Comparison of ENCODE assay signal across 14 cellular contexts in the genomic region with DNA sequence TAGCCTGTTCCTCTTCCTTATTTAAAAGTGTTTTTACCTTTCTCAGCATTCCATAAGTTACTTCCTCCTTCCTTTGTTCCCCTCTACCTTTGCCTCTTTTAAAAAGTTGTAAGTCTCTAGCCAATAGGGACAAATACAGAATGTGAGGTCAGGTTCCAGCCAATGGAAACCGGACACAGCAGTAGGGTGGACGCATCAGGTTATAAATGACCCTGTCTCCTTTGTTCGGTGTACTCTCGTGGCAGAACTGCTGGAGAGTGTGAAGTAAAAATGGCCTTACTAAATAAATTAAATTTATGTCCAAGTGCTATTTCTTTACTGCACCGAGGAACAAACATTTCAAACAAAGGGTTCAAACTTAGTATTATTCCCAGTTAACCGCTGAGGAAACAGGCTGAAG. TPM values are rescaled to one million over a fixed set of nuclear protein-coding genes. Genes with fewer than 3 reads are reported as not detected.
DNase-seq lines count a peak whose midpoint lies in the region; ATAC-seq, FAIRE-seq and TF ChIP-seq lines count a peak whose summit lies in the region.
"Not testable (repeated sequence)": the region's sequence is repeated elsewhere in the genome, so short reads cannot be mapped to it uniquely, and the experiment has no call there.
"Had no signal": no experiment of that assay in that cellular context is flagged by ENCODE, and none has a peak within 500 bp of the region (broad histone marks: within the 10 kb centered on the region; RNA-seq: fewer than 3 reads in every experiment).

No MANE protein-coding gene starts in this region.

- BruUV-seq in K562 (replicated peaks; lab: Mats Ljungman, UMichigan) = not testable (repeated sequence)

- H3K36me3 ChIP-seq in GM23338 (ENCODE audit: insufficient read depth); K562 (ENCODE audit: control insufficient read depth, insufficient read depth, low read length); heart left ventricle; keratinocyte (ENCODE audit: control insufficient read depth in 2 of 2, extremely low read depth in 1 of 2, insufficient read depth in 2 of 2, low read length in 2 of 2); neuronal stem cell (replicated peaks in 1 of 2; ENCODE audit: control insufficient read depth in 2 of 2, insufficient read depth in 2 of 2, low read length in 2 of 2); skeletal muscle tissue (ENCODE audit: control insufficient read depth in 3 of 3, insufficient read depth in 3 of 3, low read length in 3 of 3): not testable (repeated sequence)

- H3K27me3 Mint-ChIP-seq in GM23338 (ENCODE audit: insufficient read depth, low read depth, poor library complexity) = peaks cover 11% of the 10 kb centered on the region

- not testable (repeated sequence) for H3K9me3 Mint-ChIP-seq in GM23338

- TF ChIP-seq RAD21 in K562 (CRISPR knock-in tag; conservative IDR thresholded peaks at IDR 0.05 in 1 of 2, IDR thresholded peaks at IDR 0.05 in 1 of 2) = not testable (repeated sequence)

- H2AFZ ChIP-seq in GM23338 = peak overlapping the region; percentile 24; the same call in 1 of the 2 replicates
- peak overlapping the region; percentile 93 for H2AFZ ChIP-seq in K562 (ENCODE audit: low read depth, low read length)
- peak overlapping the region; percentile 4 for H2AFZ ChIP-seq in keratinocyte (ENCODE audit: control insufficient read depth, low read length)
- peak overlapping the region; percentile 87 for H2AFZ ChIP-seq in neuronal stem cell (ENCODE audit: low read length)

- H3K23ac ChIP-seq in neuronal stem cell (ENCODE audit: low read depth, low read length, poor library complexity) = not testable (repeated sequence)

- not testable (repeated sequence) for H4K20me1 ChIP-seq in GM23338 (replicated peaks; ENCODE audit: insufficient read depth); K562 (replicated peaks; ENCODE audit: control insufficient read depth, insufficient read depth, low read length); keratinocyte (ENCODE audit: control insufficient read depth, extremely low read depth, insufficient read depth, low read length)

- not testable (repeated sequence) for H4K8ac ChIP-seq in neuronal stem cell (ENCODE audit: low read depth, low read length)

- not testable (repeated sequence) for H3K27ac Mint-ChIP-seq in GM23338

- H3K27ac ChIP-seq in GM23338 (ENCODE audit: low read depth); keratinocyte (ENCODE audit: control insufficient read depth, insufficient read depth, low read length); neuronal stem cell (replicated peaks; ENCODE audit: low read length): not testable (repeated sequence)
- H3K27ac ChIP-seq in K562 (ENCODE audit: extremely low read depth, low read depth, low read length) (peak overlapping the region; percentile 7; the same call in 1 of the 3 replicates), heart left ventricle (peak overlapping the region; percentile 61 to 99 (median 88)), skeletal muscle tissue (ENCODE audit: low read depth, low read length) (peak overlapping the region; percentile 76)

- H3F3A ChIP-seq in GM23338 (replicated peaks; ENCODE audit: low read depth) = not testable (repeated sequence)

- H3K4me1 ChIP-seq in GM23338 (ENCODE audit: insufficient read depth) (peaks cover 27% of the 10 kb centered on the region), K562 (replicated peaks in 1 of 2; ENCODE audit: control insufficient read depth in 2 of 2, insufficient read depth in 2 of 2, low read length in 2 of 2) (peaks cover 20 to 45% of the 10 kb centered on the region in 2 experiments), heart left ventricle (peaks cover 0 to 24% (median 14%) of the 10 kb centered on the region in 12 donors), keratinocyte (ENCODE audit: control insufficient read depth, extremely low read depth, insufficient read depth, low read length) (peaks cover 36% of the 10 kb centered on the region), neuronal stem cell (ENCODE audit: control insufficient read depth in 2 of 2, insufficient read depth in 1 of 2, low read depth in 1 of 2, low read length in 2 of 2) (peaks cover 15 to 18% of the 10 kb centered on the region in 2 donors), skeletal muscle tissue (ENCODE audit: control insufficient read depth in 3 of 3, insufficient read depth in 3 of 3, low read length in 3 of 3) (peaks cover 12 to 20% (median 15%) of the 10 kb centered on the region in 3 donors)

- H3K4me3 Mint-ChIP-seq in GM23338 = not testable (repeated sequence)

- not testable (repeated sequence) for H3K4me3 ChIP-seq in GM23338; K562; epithelial cell of esophagus (ENCODE audit: low read length); keratinocyte (ENCODE audit: control insufficient read depth in 2 of 3, extremely low read depth in 1 of 3, insufficient read depth in 2 of 3, low read depth in 1 of 3, low read length in 3 of 3); neuronal stem cell (ENCODE audit: low read length in 2 of 2)
- H3K4me3 ChIP-seq in heart left ventricle = peak overlapping the region in 5 of 12 donors; percentile 25 to 42 (median 34)
- peak overlapping the region in 1 of 3 donors; percentile 58 for H3K4me3 ChIP-seq in skeletal muscle tissue (ENCODE audit: low read length in 3 of 3)

- FAIRE-seq in K562 (lab: Jason Lieb, UNC); keratinocyte (lab: Jason Lieb, UNC): not testable (repeated sequence)

- not testable (repeated sequence) for H2BK12ac ChIP-seq in neuronal stem cell (ENCODE audit: low read length)

- not testable (repeated sequence) for H3K18ac ChIP-seq in neuronal stem cell (ENCODE audit: low read length)

- not testable (repeated sequence) for H3K4ac ChIP-seq in neuronal stem cell (ENCODE audit: low read length)

- H3K4me2 ChIP-seq in GM23338 = peak overlapping the region; percentile 49; the same call in 1 of the 2 replicates
- H3K4me2 ChIP-seq in K562 (ENCODE audit: insufficient read depth, low read length) = peak overlapping the region; percentile 50; the same call in 1 of the 2 replicates
- peak overlapping the region; percentile 4 for H3K4me2 ChIP-seq in keratinocyte (ENCODE audit: control insufficient read depth, extremely low read depth, insufficient read depth, low read depth, low read length)
- H3K4me2 ChIP-seq in neuronal stem cell (ENCODE audit: insufficient read depth, low read length, poor library complexity, severe bottlenecking) = not testable (repeated sequence)

- not testable (repeated sequence) for H3K9me3 ChIP-seq in K562 (replicated peaks; ENCODE audit: control insufficient read depth, insufficient read depth, low read depth, low read length); heart left ventricle; keratinocyte (ENCODE audit: control insufficient read depth, low read depth, low read length); neuronal stem cell (replicated peaks in 1 of 2; ENCODE audit: control insufficient read depth in 2 of 2, insufficient read depth in 1 of 2, low read depth in 1 of 2, low read length in 2 of 2); skeletal muscle tissue (ENCODE audit: control insufficient read depth in 3 of 3, low read length in 3 of 3)

- H2AK5ac ChIP-seq in neuronal stem cell (ENCODE audit: low read depth, low read length) = peak overlapping the region; percentile 21

- in situ Hi-C loops in K562 (cut with MboI) = not testable (repeated sequence)

- TF ChIP-seq EP300 in K562 (IDR thresholded peaks at IDR 0.05; ENCODE audit: low read length) = not testable (repeated sequence)

- H3K9ac ChIP-seq in K562 (ENCODE audit: insufficient read depth in 1 of 2, low read depth in 2 of 2, low read length in 2 of 2) (0 out of 4 replicates have a peak overlapping the region, but pooled peaks of 1 of the 2 experiments have one; percentile 41), skeletal muscle tissue (ENCODE audit: low read depth in 1 of 3, low read length in 3 of 3) (peak overlapping the region in 1 of 3 donors; percentile 69)
- H3K9ac ChIP-seq in keratinocyte (ENCODE audit: control insufficient read depth, extremely low read depth, insufficient read depth, low read length); neuronal stem cell (ENCODE audit: low read depth, low read length, poor library complexity): not testable (repeated sequence)

- H2BK15ac ChIP-seq in neuronal stem cell (ENCODE audit: low read length) = not testable (repeated sequence)

- ATAC-seq in GM23338 = not testable (repeated sequence)
- 0 out of 3 replicates have a peak, but pooled peaks have one; percentile 21 for ATAC-seq in K562
- ATAC-seq in heart left ventricle = peak in 3 of 4 donors; percentile 40 to 52 (median 48)

- H3K79me1 ChIP-seq in neuronal stem cell (ENCODE audit: low read depth, low read length) = not testable (repeated sequence)

- H3K14ac ChIP-seq in neuronal stem cell (ENCODE audit: low read length) = not testable (repeated sequence)

- whole genome bisulfite sequencing in K562 (ENCODE audit: insufficient coverage, low coverage, missing lambda C conversion rate) = 25% methylated on average over 6 of the region's 6 CpGs
- WGBS in heart left ventricle, 4 donors = 27 to 43% (median 33%) methylated on average over 6 of the region's 6 CpGs
- no CpG with 5 or more reads among the region's 6 CpGs for WGBS in neuronal stem cell (ENCODE audit: extremely low coverage in 2 of 2, insufficient read length in 2 of 2, insufficient replicate concordance in 1 of 2), 2 donors

- TF ChIP-seq CTCF in GM23338 (conservative IDR thresholded peaks at IDR 0.05; ENCODE audit: low read depth in 2 of 2); K562 (IDR thresholded peaks at IDR 0.05 in 2 of 3, conservative IDR thresholded peaks at IDR 0.05 in 1 of 3; ENCODE audit: insufficient read depth in 2 of 3, low read depth in 1 of 3, low read length in 3 of 3); epithelial cell of esophagus (IDR thresholded peaks at IDR 0.05; ENCODE audit: insufficient read depth, low read depth, low read length, missing control alignments); heart left ventricle (IDR thresholded peaks at IDR 0.05); keratinocyte (optimal IDR thresholded peaks at IDR 0.05 in 1 of 3, IDR thresholded peaks at IDR 0.05 in 1 of 3, conservative IDR thresholded peaks at IDR 0.05 in 1 of 3; ENCODE audit: extremely low read depth in 1 of 3, insufficient read depth in 2 of 3, low read length in 3 of 3): not testable (repeated sequence)

- CTCF ChIA-PET in K562 (lab: Yijun Ruan, JAX; ENCODE audit: low intra/inter-chr PET ratio) = interaction anchor here (0.6 to 1.4 kb wide), 2 partner anchors 11 to 58 kb away, joined by 3 to 5 read pairs; no protein-coding TSS in a partner anchor

- H3K79me2 ChIP-seq in GM23338 (replicated peaks; ENCODE audit: insufficient read depth); K562 (ENCODE audit: control insufficient read depth, insufficient read depth, low read length); keratinocyte (ENCODE audit: control insufficient read depth, insufficient read depth, low read length): not testable (repeated sequence)

- H3K27me3 ChIP-seq in GM23338 (ENCODE audit: insufficient read depth); K562 (ENCODE audit: control insufficient read depth in 2 of 2, insufficient read depth in 2 of 2, low read length in 2 of 2); keratinocyte (ENCODE audit: control insufficient read depth, extremely low read depth, insufficient read depth, low read length); neuronal stem cell (ENCODE audit: control insufficient read depth in 3 of 3, insufficient read depth in 3 of 3, low read depth in 1 of 3, low read length in 3 of 3); skeletal muscle tissue (ENCODE audit: control insufficient read depth in 3 of 3, insufficient read depth in 3 of 3, low read length in 3 of 3): not testable (repeated sequence)
- peaks cover 0 to 13% (median 0%) of the 10 kb centered on the region in 9 donors for H3K27me3 ChIP-seq in heart left ventricle

- H3K9me1 ChIP-seq in K562 (ENCODE audit: control insufficient read depth, insufficient read depth, low read length); keratinocyte (ENCODE audit: control insufficient read depth, extremely low read depth, insufficient read depth, low read length): not testable (repeated sequence)

- dilution Hi-C loops in keratinocyte (cut with MboI; ENCODE audit: extremely low pct_ligation_motif_present, low sequenced_read_pairs) = not testable (repeated sequence)

- peaks cover 28% of the 10 kb centered on the region for H3K4me1 Mint-ChIP-seq in GM23338

- intact Hi-C loops in K562 (cut with micrococcal nuclease) = not testable (repeated sequence)
- intact Hi-C loops in heart left ventricle (cut with DNase I) = loop anchor here in 4 of 10 donors (5.0 kb wide), 2 partner anchors 36 to 56 kb away; no protein-coding TSS in a partner anchor

- H4K91ac ChIP-seq in neuronal stem cell (ENCODE audit: low read depth, low read length, poor library complexity) = not testable (repeated sequence)

- not testable (repeated sequence) for TF ChIP-seq POLR2A in K562 (conservative IDR thresholded peaks at IDR 0.05)
- peak in 1 of 2 donors; percentile 60 for TF ChIP-seq POLR2A in heart left ventricle (IDR thresholded peaks at IDR 0.05)

- not testable (repeated sequence) for DNase-seq in GM23338 (ENCODE audit: low spot score); heart left ventricle; keratinocyte (ENCODE audit: low read depth, low spot score); neuronal stem cell (ENCODE audit: low spot score)
- DNase-seq in K562 (ENCODE audit: extremely low read depth in 1 of 4, low spot score in 3 of 4) (peak in 1 of 4 experiments; percentile 53), epithelial cell of esophagus (ENCODE audit: low read depth) (peak; percentile 24)

- H2BK120ac ChIP-seq in neuronal stem cell (ENCODE audit: low read depth, low read length) = not testable (repeated sequence)

- H3K36me3 Mint-ChIP-seq in GM23338 (ENCODE audit: low read depth) = not testable (repeated sequence)

- H3K9me2 ChIP-seq in GM23338 (ENCODE audit: insufficient read depth) = not testable (repeated sequence)

- POLR2A ChIA-PET in K562 (lab: Yijun Ruan, JAX) = not testable (repeated sequence)

- H2BK5ac ChIP-seq in neuronal stem cell (ENCODE audit: low read length) = not testable (repeated sequence)

RNA-seq across cellular contexts. Expression of a gene that starts 18.1 kb away (rescaled TPM):
- 3.0 and 4.3 TPM in 2 replicates for total RNA-seq in GM23338 (2014; rRNA removed; shearing (Covaris generic))
- polyA plus RNA-seq in GM23338 (2016; fragmentation: Nextera tagmentation; extraction: Ambion mirVana) = 1.2 and 1.6 TPM in 2 replicates
- total RNA-seq in K562 (2011; cell fraction: chromatin; rRNA removed; ENCODE audit: low replicate concordance) = 13.8 and 29.1 TPM in 2 replicates
- total RNA-seq in K562 (2011; cell fraction: nucleolus; rRNA removed) = 6.7 and 10.4 TPM in 2 replicates
- 15.9 and 18.4 TPM in 2 replicates for total RNA-seq in K562 (2011; cell fraction: nucleoplasm; rRNA removed)
- total RNA-seq in K562 (2014; rRNA removed) = 12.8 and 13.7 TPM in 2 replicates
- 30.2 and 36.1 TPM in 2 replicates for total RNA-seq in K562 (2014; rRNA removed; fragmentation: Illumina TruSeq; extraction: Trizol)
- 21.6 and 23.3 TPM in 2 replicates for total RNA-seq in K562 (2015; rRNA removed; fragmentation: Illumina TruSeq; extraction: Trizol)
- 26.3 TPM in 2 replicates for total RNA-seq in K562 (2021)
- polyA plus RNA-seq in K562 (2011; rRNA removed) = 23.8 and 24.5 TPM in 2 replicates
- 3.7 and 9.8 TPM in 2 replicates for polyA plus RNA-seq in K562 (2011; cell fraction: cytosol; rRNA removed)
- 7.5 and 9.5 TPM in 2 replicates for polyA plus RNA-seq in K562 (2011; cell fraction: nucleus; rRNA removed)
- 13.0 and 15.6 TPM in 2 replicates for polyA plus RNA-seq in K562 (2012)
- polyA plus RNA-seq in K562 (2014; fragmentation: Illumina TruSeq; extraction: Trizol) = 19.8 and 20.0 TPM in 2 replicates
- polyA plus RNA-seq in K562 (2014; fragmentation: Nextera tagmentation; extraction: Ambion mirVana) = 10 to 100 TPM; 14.7 to 21.5 TPM
- polyA plus RNA-seq in K562 (2014; rRNA removed) = 13.6 and 13.9 TPM in 2 replicates
- 49.3 and 52.4 TPM in 2 replicates for polyA minus RNA-seq in K562 (2011; rRNA and poly(A)+ RNA removed)
- 17.2 and 17.6 TPM in 2 replicates for polyA minus RNA-seq in K562 (2011; cell fraction: cytosol; rRNA and poly(A)+ RNA removed)
- 4.3 and 10.4 TPM in 2 replicates for polyA minus RNA-seq in K562 (2011; cell fraction: nucleus; rRNA and poly(A)+ RNA removed)
- total RNA-seq in heart left ventricle = 1 to 10 TPM; 3.9 to 9.3 (median 6.0) TPM
- 1 to 10 TPM; 2.1 to 2.7 TPM for polyA plus RNA-seq in heart left ventricle
- polyA plus RNA-seq in keratinocyte = 1.1 to 2.8 TPM (median 1.6 TPM) in 3 replicates
- 0.67 TPM for polyA plus RNA-seq in keratinocyte (2011; ENCODE audit: low read depth)
- 0.84 and 1.6 TPM in 2 replicates for polyA plus RNA-seq in keratinocyte (2011; cell fraction: cytosol; rRNA removed)
- 1.3 and 2.1 TPM in 2 replicates for polyA plus RNA-seq in keratinocyte (2011; cell fraction: nucleus; rRNA removed)
- 1.8 and 2.7 TPM in 2 replicates for polyA plus RNA-seq in keratinocyte (2012; ENCODE audit: low replicate concordance)
- polyA minus RNA-seq in keratinocyte = 1.5 to 3.4 TPM (median 1.7 TPM) in 3 replicates
- 1.3 TPM for polyA minus RNA-seq in keratinocyte (2011; cell fraction: cytosol; rRNA and poly(A)+ RNA removed)
- polyA minus RNA-seq in keratinocyte (2011; cell fraction: nucleus; rRNA and poly(A)+ RNA removed) = 1.1 and 2.3 TPM in 2 replicates
- 4.3 TPM for polyA plus RNA-seq in neuronal stem cell (2013, experiment 1 of 2)
- polyA plus RNA-seq in neuronal stem cell (2013, experiment 2 of 2) = 4.8 TPM
- total RNA-seq in skeletal muscle tissue = 7.8 TPM

RNA-seq across cellular contexts. Expression of a gene that starts 26.1 kb away (rescaled TPM):
- 0.17 TPM in 1 of 2 replicates, not detected in the other for total RNA-seq in GM23338 (2014; rRNA removed; shearing (Covaris generic))
- polyA plus RNA-seq in GM23338 (2016; fragmentation: Nextera tagmentation; extraction: Ambion mirVana) = not detected in 2 replicates
- 0.74 and 0.77 TPM in 2 replicates for total RNA-seq in K562 (2011; cell fraction: chromatin; rRNA removed; ENCODE audit: low replicate concordance)
- 0.26 and 0.67 TPM in 2 replicates for total RNA-seq in K562 (2011; cell fraction: nucleolus; rRNA removed)
- 0.44 and 0.99 TPM in 2 replicates for total RNA-seq in K562 (2011; cell fraction: nucleoplasm; rRNA removed)
- 0.24 and 0.50 TPM in 2 replicates for total RNA-seq in K562 (2014; rRNA removed)
- 0.32 and 0.36 TPM in 2 replicates for total RNA-seq in K562 (2014; rRNA removed; fragmentation: Illumina TruSeq; extraction: Trizol)
- 0.19 and 0.22 TPM in 2 replicates for total RNA-seq in K562 (2015; rRNA removed; fragmentation: Illumina TruSeq; extraction: Trizol)
- total RNA-seq in K562 (2021) = 0.16 and 0.44 TPM in 2 replicates
- 0.42 and 0.57 TPM in 2 replicates for polyA plus RNA-seq in K562 (2011; rRNA removed)
- 0.31 and 0.43 TPM in 2 replicates for polyA plus RNA-seq in K562 (2011; cell fraction: cytosol; rRNA removed)
- polyA plus RNA-seq in K562 (2011; cell fraction: nucleus; rRNA removed) = 0.41 and 0.65 TPM in 2 replicates
- 0.38 and 0.60 TPM in 2 replicates for polyA plus RNA-seq in K562 (2012)
- polyA plus RNA-seq in K562 (2014; fragmentation: Illumina TruSeq; extraction: Trizol) = 0.28 and 0.48 TPM in 2 replicates
- under 1 TPM; 0.08 to 0.10 TPM for polyA plus RNA-seq in K562 (2014; fragmentation: Nextera tagmentation; extraction: Ambion mirVana)
- polyA plus RNA-seq in K562 (2014; rRNA removed) = 0.22 and 0.40 TPM in 2 replicates
- polyA minus RNA-seq in K562 (2011; rRNA and poly(A)+ RNA removed) = 0.28 and 0.54 TPM in 2 replicates
- polyA minus RNA-seq in K562 (2011; cell fraction: cytosol; rRNA and poly(A)+ RNA removed) = not detected in 2 replicates
- 0.27 and 0.33 TPM in 2 replicates for polyA minus RNA-seq in K562 (2011; cell fraction: nucleus; rRNA and poly(A)+ RNA removed)
- 100 to 1,000 TPM; 136 to 598 (median 196) TPM for total RNA-seq in heart left ventricle
- polyA plus RNA-seq in heart left ventricle = 100 to 1,000 TPM; 277 to 444 TPM
- polyA plus RNA-seq in keratinocyte = not detected in 3 replicates
- polyA plus RNA-seq in keratinocyte (2011; ENCODE audit: low read depth) = 0.30 TPM
- polyA plus RNA-seq in keratinocyte (2011; cell fraction: cytosol; rRNA removed) = 0.05 TPM in 1 of 2 replicates, not detected in the other
- 0.09 TPM in 1 of 2 replicates, not detected in the other for polyA plus RNA-seq in keratinocyte (2011; cell fraction: nucleus; rRNA removed)
- polyA plus RNA-seq in keratinocyte (2012; ENCODE audit: low replicate concordance) = 0.20 TPM in 1 of 2 replicates, not detected in the other
- polyA minus RNA-seq in keratinocyte = not detected in 3 replicates
- polyA minus RNA-seq in keratinocyte (2011; cell fraction: cytosol; rRNA and poly(A)+ RNA removed) = not detected
- polyA minus RNA-seq in keratinocyte (2011; cell fraction: nucleus; rRNA and poly(A)+ RNA removed) = not detected in 2 replicates
- polyA plus RNA-seq in neuronal stem cell (2013, experiment 1 of 2) = not detected
- not detected for polyA plus RNA-seq in neuronal stem cell (2013, experiment 2 of 2)
- 30.3 TPM for total RNA-seq in skeletal muscle tissue
- total RNA-seq: Caco-2; CD8-positive, alpha-beta T cell; H9; LHCN-M2; MCF 10A; OCI-LY7 had no signal
- polyA plus RNA-seq: AG04450 had no signal

RNA-seq across cellular contexts. Expression of a gene that starts 47.7 kb away (rescaled TPM):
- 0.07 TPM in 1 of 2 replicates, not detected in the other for total RNA-seq in GM23338 (2014; rRNA removed; shearing (Covaris generic))
- polyA plus RNA-seq in GM23338 (2016; fragmentation: Nextera tagmentation; extraction: Ambion mirVana) (not detected in 2 replicates), K562 (2011; rRNA removed) (0.07 and 0.08 TPM in 2 replicates), K562 (2014; fragmentation: Illumina TruSeq; extraction: Trizol) (0.07 TPM in 1 of 2 replicates, not detected in the other), K562 (2014; fragmentation: Nextera tagmentation; extraction: Ambion mirVana) (under 1 TPM; 0.01 to 0.06 TPM), K562 (2014; rRNA removed) (0.03 TPM in 1 of 2 replicates, not detected in the other), heart left ventricle (1 to 10 TPM; 3.4 to 3.7 TPM), keratinocyte (not detected in 3 replicates)
- total RNA-seq in K562 (2011; cell fraction: chromatin; rRNA removed; ENCODE audit: low replicate concordance) = 0.42 TPM in 1 of 2 replicates, not detected in the other
- 0.33 and 0.53 TPM in 2 replicates for total RNA-seq in K562 (2011; cell fraction: nucleolus; rRNA removed)
- 0.51 TPM in 1 of 2 replicates, not detected in the other for total RNA-seq in K562 (2011; cell fraction: nucleoplasm; rRNA removed)
- total RNA-seq in K562 (2014; rRNA removed) (0.18 TPM in 1 of 2 replicates, not detected in the other), K562 (2014; rRNA removed; fragmentation: Illumina TruSeq; extraction: Trizol) (not detected in 2 replicates), K562 (2015; rRNA removed; fragmentation: Illumina TruSeq; extraction: Trizol) (not detected in 2 replicates), K562 (2021) (0.11 and 0.13 TPM in 2 replicates), heart left ventricle (10 to 100 TPM in 4 of 9 donors, 1 to 10 TPM in 5; 2.9 to 18.0 (median 6.5) TPM), skeletal muscle tissue (under 0.01 TPM)
- polyA plus RNA-seq in K562 (2011; cell fraction: cytosol; rRNA removed) = 0.19 and 0.22 TPM in 2 replicates
- 0.10 TPM in 2 replicates for polyA plus RNA-seq in K562 (2011; cell fraction: nucleus; rRNA removed)
- polyA plus RNA-seq in K562 (2012) = 0.03 and 0.32 TPM in 2 replicates
- polyA minus RNA-seq in K562 (2011; rRNA and poly(A)+ RNA removed) = 0.21 TPM in 1 of 2 replicates, not detected in the other
- polyA minus RNA-seq in K562 (2011; cell fraction: cytosol; rRNA and poly(A)+ RNA removed) = not detected in 2 replicates
- 0.13 TPM in 1 of 2 replicates, not detected in the other for polyA minus RNA-seq in K562 (2011; cell fraction: nucleus; rRNA and poly(A)+ RNA removed)
- polyA plus RNA-seq in keratinocyte (2011; ENCODE audit: low read depth) = 0.09 TPM
- polyA plus RNA-seq in keratinocyte (2011; cell fraction: cytosol; rRNA removed) = not detected in 2 replicates
- polyA plus RNA-seq in keratinocyte (2011; cell fraction: nucleus; rRNA removed) = not detected in 2 replicates
- polyA plus RNA-seq in keratinocyte (2012; ENCODE audit: low replicate concordance) = 0.39 TPM in 1 of 2 replicates, not detected in the other
- polyA minus RNA-seq in keratinocyte = not detected in 3 replicates
- polyA minus RNA-seq in keratinocyte (2011; cell fraction: cytosol; rRNA and poly(A)+ RNA removed) = not detected
- polyA minus RNA-seq in keratinocyte (2011; cell fraction: nucleus; rRNA and poly(A)+ RNA removed) = not detected in 2 replicates
- polyA plus RNA-seq in neuronal stem cell (2013, experiment 1 of 2) = 0.07 TPM
- polyA plus RNA-seq in neuronal stem cell (2013, experiment 2 of 2) = 0.03 TPM
- total RNA-seq: CD8-positive, alpha-beta T cell; LHCN-M2; MCF 10A; OCI-LY7 had no signal
- polyA plus RNA-seq: AG04450 had no signal

Comparison
In these comparisons a context has a peak if more than half of its experiments do, and no peak if none do; other contexts are left out.
1. H2AFZ ChIP-seq: peak in every context shown above with its lines; median percentile 93 in K562; 87 in neuronal stem cell; 24 in GM23338; 4 in keratinocyte.
2. RNA of a gene that starts 26.1 kb away (total RNA-seq): 136 to 598 TPM in heart left ventricle and 30.3 TPM in skeletal muscle tissue (single experiment); 0.16 to 0.99 TPM in K562 and 0.17 TPM in GM23338; every median in the first group is over 10 times any median in the second.